In the genomic region with DNA sequence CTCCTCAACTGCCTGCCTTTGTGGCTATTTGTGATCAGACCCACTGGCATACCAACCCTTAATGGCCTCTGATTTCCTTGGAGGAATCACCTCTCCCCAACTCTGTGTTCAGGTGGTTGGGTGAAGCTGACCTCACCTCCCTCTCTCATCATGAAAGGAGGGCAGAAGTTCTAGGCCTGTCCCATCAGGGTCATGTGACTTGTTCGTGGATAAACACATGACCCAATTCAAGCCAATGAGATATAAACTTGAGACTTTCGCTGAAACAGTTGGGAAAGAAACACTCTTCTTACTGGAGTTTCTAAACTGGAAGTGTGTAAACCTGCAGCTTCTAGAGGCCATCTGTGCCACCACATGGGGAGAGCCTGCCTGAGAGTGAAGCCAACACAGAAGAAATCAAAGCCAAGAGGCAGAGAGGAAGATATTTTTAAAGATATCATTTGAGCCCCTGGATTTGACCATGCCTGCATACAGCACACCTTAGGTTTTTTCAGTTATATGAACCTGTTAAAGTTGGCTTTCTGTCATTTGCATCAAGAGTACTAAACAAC, we compare ENCODE assay signal across 21 cellular contexts. TPM values are rescaled to one million over a fixed set of nuclear protein-coding genes. Genes with fewer than 3 reads are reported as not detected.
DNase-seq lines count a peak whose midpoint lies in the region; ATAC-seq and TF ChIP-seq lines count a peak whose summit lies in the region.
"Had no signal": no experiment of that assay in that cellular context is flagged by ENCODE, and none has a peak within 500 bp of the region (broad histone marks: within the 10 kb centered on the region; RNA-seq: fewer than 3 reads in every experiment).

No MANE protein-coding gene starts in this region.

- no peak for TF ChIP-seq POLR2A in IMR-90 (IDR thresholded peaks at IDR 0.05; ENCODE audit: low read depth, low read length)

- H3K27me3 ChIP-seq in IMR-90 (ENCODE audit: control insufficient read depth, insufficient read depth, low read length) (peaks cover 2% of the 10 kb centered on the region), osteoblast (ENCODE audit: insufficient read depth, low read length) (peaks cover 59% of the 10 kb centered on the region)

- H3K79me1 ChIP-seq in IMR-90 (ENCODE audit: low read depth in 1 of 2, low read length in 2 of 2) = peaks cover 23 to 46% of the 10 kb centered on the region in 2 experiments

- intact Hi-C loops in IMR-90 (cut with micrococcal nuclease) = loop anchor here (10.0 kb wide), 2 partner anchors 98 to 128 kb away; no protein-coding TSS in a partner anchor
- intact Hi-C loops in activated CD4-positive, alpha-beta memory T cell treated with anti-CD3 and anti-CD28 coated beads for 36 hours (cut with micrococcal nuclease) = no loop called here

- H2BK5ac ChIP-seq in IMR-90 (ENCODE audit: low read depth, low read length, poor library complexity, severe bottlenecking) = no peak overlapping the region

- no peak overlapping the region for H2AK5ac ChIP-seq in IMR-90 (ENCODE audit: low read depth, low read length)

- peaks cover 3% of the 10 kb centered on the region; the same call in 1 of the 2 replicates for H3K9me1 ChIP-seq in IMR-90 (ENCODE audit: insufficient read depth, low read length)

- H4K8ac ChIP-seq in IMR-90 (ENCODE audit: low read depth in 2 of 2, low read length in 2 of 2) = no peak overlapping the region

- peaks cover 4% of the 10 kb centered on the region; the same call in 1 of the 2 replicates for H3K9me3 ChIP-seq in IMR-90 (ENCODE audit: control insufficient read depth, insufficient read depth, low read length)
- H3K9me3 ChIP-seq in osteoblast (ENCODE audit: low read depth, low read length) = no peaks in the 10 kb centered on the region
- H3K9me3 ChIP-seq: SJCRH30 had no signal

- CTCF ChIA-PET in IMR-90 (lab: Yijun Ruan, JAX) (no interaction called here), WTC11 (lab: Charles Lee) (interaction anchor here (0.7 kb wide), 1 partner anchor 166 kb away, joined by 3 read pairs; no protein-coding TSS in a partner anchor)
- CTCF ChIA-PET in activated CD4-positive, alpha-beta memory T cell treated with anti-CD3 and anti-CD28 coated beads for 36 hours (lab: Charles Lee) = no interaction called here

- 63% methylated on average over 1 of the region's 2 CpGs; no CpG with 5 or more reads in 1 of the 2 experiments for WGBS in IMR-90 (ENCODE audit: extremely low coverage in 2 of 2, insufficient read length in 1 of 2), 2 experiments

- no peak for ATAC-seq in IMR-90 (ENCODE audit: low read depth)
- no peak for ATAC-seq in WTC11
- ATAC-seq: Right ventricle myocardium inferior, SK-N-SH treated with all-trans-retinoic acid at 6 μM for 48 hours, T-helper 17 cell had no signal

- H3K4me3 Mint-ChIP-seq in WTC11 = no peak overlapping the region
- no peak overlapping the region for H3K4me3 Mint-ChIP-seq in activated CD4-positive, alpha-beta memory T cell treated with anti-CD3 and anti-CD28 coated beads for 36 hours
- H3K4me3 Mint-ChIP-seq: T-helper 17 cell had no signal

- no peak overlapping the region for H4K91ac ChIP-seq in IMR-90 (ENCODE audit: insufficient read depth, low read depth, low read length)

- H3K4me2 ChIP-seq in IMR-90 (ENCODE audit: low read depth, low read length) = no peak overlapping the region
- H3K4me2 ChIP-seq in osteoblast (ENCODE audit: insufficient read depth, low read length) = no peak overlapping the region
- H3K4me2 ChIP-seq: PC-9 had no signal

- H3K36me3 ChIP-seq in IMR-90 (ENCODE audit: control insufficient read depth, insufficient read depth, low read length) (no peaks in the 10 kb centered on the region), osteoblast (ENCODE audit: insufficient read depth, low read length) (no peaks in the 10 kb centered on the region)
- H3K36me3 ChIP-seq: SJCRH30 had no signal

- no peak overlapping the region for H3K4me3 ChIP-seq in IMR-90 (ENCODE audit: insufficient read depth, low read depth, low read length)
- no peak overlapping the region for H3K4me3 ChIP-seq in osteoblast (ENCODE audit: insufficient read depth, low read length)
- H3K4me3 ChIP-seq: PC-9, SJCRH30 had no signal

- H3K4ac ChIP-seq in IMR-90 (ENCODE audit: low read depth, low read length) = no peak overlapping the region

- in situ Hi-C loops in IMR-90 (cut with MboI; ENCODE audit: low sequenced_read_pairs) = no loop called here

- dilution Hi-C loops in IMR-90 (cut with HindIII; ENCODE audit: low sequenced_read_pairs, unreplicated experiment) = no loop called here

- TF ChIP-seq RAD21 in IMR-90 (IDR thresholded peaks at IDR 0.05; ENCODE audit: low read length) = no peak

- no peak overlapping the region for H2BK20ac ChIP-seq in IMR-90 (ENCODE audit: low read depth, low read length)

- no peak overlapping the region for H3K14ac ChIP-seq in IMR-90 (replicated peaks; ENCODE audit: low read depth, low read length)

- H3K27me3 Mint-ChIP-seq in WTC11 (ENCODE audit: low read depth) = peaks cover 40% of the 10 kb centered on the region
- H3K27me3 Mint-ChIP-seq in activated CD4-positive, alpha-beta memory T cell treated with anti-CD3 and anti-CD28 coated beads for 36 hours = peaks cover 38% of the 10 kb centered on the region

- DNase-seq in DMS 273 (lab: John Stamatoyannopoulos, UW; ENCODE audit: unreplicated experiment) = peak; percentile 72
- no peak for DNase-seq in IMR-90
- no peak for DNase-seq in WTC11 (ENCODE audit: low spot score)
- peak; percentile 47 for DNase-seq in osteoblast (ENCODE audit: insufficient read length, low spot score, missing footprints)
- DNase-seq in T-helper 9 cell = no peak
- no peak for DNase-seq in activated CD4-positive, alpha-beta memory T cell treated with anti-CD3 and anti-CD28 coated beads for 36 hours
- no peak for DNase-seq in activated T-cell treated with anti-CD3 and anti-CD28 coated beads for 4 hours
- DNase-seq: DMS53, HCEC 1CT, MV-4-11, NCI-H1105 treated with DMSO at 0.1 percent for 48 hours, NCI-H146, NCI-H1930, NCI-H2227 treated with DMSO at 0.1 percent for 48 hours, NCI-H526, PC-9, SJCRH30, T-helper 17 cell had no signal

- H4K5ac ChIP-seq in IMR-90 (ENCODE audit: low read depth, low read length) = no peak overlapping the region

- no peak overlapping the region for H3K27ac Mint-ChIP-seq in WTC11
- H3K27ac Mint-ChIP-seq in activated CD4-positive, alpha-beta memory T cell treated with anti-CD3 and anti-CD28 coated beads for 36 hours = no peak overlapping the region
- H3K27ac Mint-ChIP-seq: T-helper 17 cell had no signal

- no peak overlapping the region for H2BK120ac ChIP-seq in IMR-90 (ENCODE audit: low read depth, low read length)

- H3K79me2 ChIP-seq in osteoblast (ENCODE audit: insufficient read depth, low read length) = no peaks in the 10 kb centered on the region

- H2BK15ac ChIP-seq in IMR-90 (ENCODE audit: low read depth, low read length) = no peak overlapping the region

- peaks cover 10% of the 10 kb centered on the region for H3K9me3 Mint-ChIP-seq in WTC11
- H3K9me3 Mint-ChIP-seq in activated CD4-positive, alpha-beta memory T cell treated with anti-CD3 and anti-CD28 coated beads for 36 hours = peaks cover 3% of the 10 kb centered on the region

- no peak overlapping the region for H2AFZ ChIP-seq in IMR-90 (replicated peaks; ENCODE audit: low read length, poor library complexity)
- H2AFZ ChIP-seq in osteoblast (ENCODE audit: low read length) = no peak overlapping the region
- H2AFZ ChIP-seq: PC-9 had no signal

- no peak overlapping the region for H3K56ac ChIP-seq in IMR-90 (ENCODE audit: extremely low read depth, insufficient read depth, low read length)

- H3K18ac ChIP-seq in IMR-90 (ENCODE audit: low read depth, low read length) = no peak overlapping the region

- H3K36me3 Mint-ChIP-seq in WTC11 = no peaks in the 10 kb centered on the region
- no peaks in the 10 kb centered on the region for H3K36me3 Mint-ChIP-seq in activated CD4-positive, alpha-beta memory T cell treated with anti-CD3 and anti-CD28 coated beads for 36 hours

- H3K4me1 ChIP-seq in IMR-90 (ENCODE audit: control insufficient read depth, insufficient read depth, low read length) = peaks cover 3% of the 10 kb centered on the region; the same call in 1 of the 2 replicates
- no peaks in the 10 kb centered on the region for H3K4me1 ChIP-seq in osteoblast (ENCODE audit: insufficient read depth, low read length)
- H3K4me1 ChIP-seq: SJCRH30 had no signal

- no peak overlapping the region; the same call in 1 of the 2 replicates for H3K23ac ChIP-seq in IMR-90 (ENCODE audit: low read depth, low read length)

- no TSS peak for BruUV-seq in IMR-90 (replicated peaks; lab: Mats Ljungman, UMichigan)

- no peak overlapping the region for H2AK9ac ChIP-seq in IMR-90 (replicated peaks; ENCODE audit: low read depth, low read length, poor library complexity)

- TF ChIP-seq CTCF in IMR-90 (conservative IDR thresholded peaks at IDR 0.05; ENCODE audit: low read depth, low read length) (no peak), WTC11 (IDR thresholded peaks at IDR 0.05) (no peak), osteoblast (IDR thresholded peaks at IDR 0.05; ENCODE audit: extremely low read depth, low read depth, low read length) (no peak)

- POLR2A ChIA-PET in IMR-90 (lab: Charles Lee; ENCODE audit: unreplicated experiment) (no interaction called here), WTC11 (lab: Charles Lee) (no interaction called here)
- POLR2A ChIA-PET in activated CD4-positive, alpha-beta memory T cell treated with anti-CD3 and anti-CD28 coated beads for 36 hours (lab: Charles Lee) = no interaction called here

- peaks cover 6% of the 10 kb centered on the region; the same call in 1 of the 2 replicates for H3K4me1 Mint-ChIP-seq in WTC11
- no peaks in the 10 kb centered on the region for H3K4me1 Mint-ChIP-seq in activated CD4-positive, alpha-beta memory T cell treated with anti-CD3 and anti-CD28 coated beads for 36 hours (ENCODE audit: low read depth)
- H3K4me1 Mint-ChIP-seq: T-helper 17 cell had no signal

- H4K20me1 ChIP-seq in IMR-90 (ENCODE audit: insufficient read depth, low read length) = peaks cover 7% of the 10 kb centered on the region
- no peaks in the 10 kb centered on the region for H4K20me1 ChIP-seq in osteoblast (ENCODE audit: insufficient read depth, low read length)

- no peak overlapping the region for H3K9ac ChIP-seq in IMR-90 (ENCODE audit: low read depth, low read length)

- H3K27ac ChIP-seq in IMR-90 (ENCODE audit: insufficient read depth, low read length) = no peak overlapping the region
- no peak overlapping the region for H3K27ac ChIP-seq in osteoblast (ENCODE audit: low read depth, low read length)
- H3K27ac ChIP-seq: PC-9, SJCRH30 had no signal

TF ChIP-seq in IMR-90, 13 proteins besides CTCF, POLR2A, EP300 and RAD21 (continues in another document):
- TF ChIP-seq MAFK (IDR thresholded peaks at IDR 0.05; ENCODE audit: low read depth, low read length) = no peak

TF ChIP-seq in WTC11, 78 proteins besides CTCF, POLR2A, EP300 and RAD21 (continues in another document):
- no peak for TF ChIP-seq NR2C2 (CRISPR knock-in tag; IDR thresholded peaks at IDR 0.05)

RNA-seq across cellular contexts. Expression of a gene that starts 5.8 kb away (rescaled TPM):
- total RNA-seq in IMR-90 (2012; rRNA removed) (19.4 and 20.3 TPM in 2 replicates), WTC11 (2021) (0.92 to 2.2 TPM (median 1.5 TPM) in 3 replicates), osteoblast (under 0.01 and 0.88 TPM in 2 replicates)
- 14.2 and 15.4 TPM in 2 replicates for polyA plus RNA-seq in IMR-90 (2012; rRNA removed)
- 9.2 and 11.7 TPM in 2 replicates for polyA plus RNA-seq in IMR-90 (2012; cell fraction: cytosol; rRNA removed)
- polyA plus RNA-seq in IMR-90 (2012; cell fraction: nucleus; rRNA removed; ENCODE audit: low replicate concordance) = 5.3 and 6.3 TPM in 2 replicates
- total RNA-seq in activated CD4-positive, alpha-beta memory T cell treated with anti-CD3 and anti-CD28 coated beads for 36 hours = not detected
- total RNA-seq: RPMI7951, SJCRH30, T-helper 17 cell had no signal

Comparison
In these comparisons a context has a peak if more than half of its experiments do, and no peak if none do; other contexts are left out.
1. DNase-seq: peak in DMS 273 (single experiment) and osteoblast (single experiment); none in IMR-90 (single experiment), WTC11 (single experiment), T-helper 9 cell (single experiment), activated CD4-positive, alpha-beta memory T cell treated with anti-CD3 and anti-CD28 coated beads for 36 hours (single experiment) and activated T-cell treated with anti-CD3 and anti-CD28 coated beads for 4 hours (single experiment).